ENCODE assay signal across 8 cellular contexts in genomic region chr11:65419460-65419772, GRCh38. TPM values are rescaled to one million over a fixed set of nuclear protein-coding genes. Genes with fewer than 3 reads are reported as not detected.
A peak's percentile ranks its signal among the peaks of the same experiment; 100 is the strongest.
DNase-seq lines count a peak whose midpoint lies in the region; ATAC-seq and TF ChIP-seq lines count a peak whose summit lies in the region.

No MANE protein-coding gene starts in this region.

- H3K4me1 ChIP-seq in hepatocyte (ENCODE audit: insufficient read depth) (peaks cover 48% of the 10 kb centered on the region), smooth muscle cell (ENCODE audit: low read depth) (peaks cover 52% of the 10 kb centered on the region)

- H3K27me3 ChIP-seq in HL-60 (ENCODE audit: insufficient read depth, poor library complexity, severe bottlenecking): no peaks in the 10 kb centered on the region
- H3K27me3 ChIP-seq in hepatocyte: no peaks in the 10 kb centered on the region
- no peaks in the 10 kb centered on the region for H3K27me3 ChIP-seq in smooth muscle cell (ENCODE audit: low read depth)

- H3K36me3 ChIP-seq in hepatocyte (replicated peaks; ENCODE audit: insufficient read depth, low read depth) (no peaks in the 10 kb centered on the region), smooth muscle cell (ENCODE audit: low read depth) (no peaks in the 10 kb centered on the region)

- H3F3A ChIP-seq in smooth muscle cell (ENCODE audit: low read depth): peaks cover 53% of the 10 kb centered on the region

- peak overlapping the region; percentile 98 for H3K4me3 Mint-ChIP-seq in activated T-helper 2 cell treated with anti-CD3 and anti-CD28 coated beads, Interferon-gamma antibody, Interleukin-2, Interleukin-4, amounts not matched to agents 10 μg/mL and 5 μg/mL and 100 μg/mL, durations not matched to agents 14 hours and 24 hours and 36 hours (ENCODE audit: low read depth)

- H3K9me3 Mint-ChIP-seq in activated T-helper 2 cell treated with anti-CD3 and anti-CD28 coated beads, Interferon-gamma antibody, Interleukin-2, Interleukin-4, amounts not matched to agents 10 μg/mL and 5 μg/mL and 100 μg/mL, durations not matched to agents 14 hours and 24 hours and 36 hours: no peaks in the 10 kb centered on the region

- TF ChIP-seq CTCF in HL-60 (IDR thresholded peaks at IDR 0.05; ENCODE audit: insufficient read depth, low read length) (no peak), hepatocyte (IDR thresholded peaks at IDR 0.05; ENCODE audit: poor library complexity) (no peak), smooth muscle cell (IDR thresholded peaks at IDR 0.05; ENCODE audit: borderline replicate concordance, insufficient read depth, poor library complexity, severe bottlenecking) (no peak)

- WGBS in hepatocyte (ENCODE audit: low lambda C conversion rate, missing lambda C conversion rate): 56% methylated on average over 7 of the region's 7 CpGs
- WGBS in smooth muscle cell (ENCODE audit: low lambda C conversion rate): 61% methylated on average over 7 of the region's 7 CpGs

- peaks cover 20% of the 10 kb centered on the region for H3K36me3 Mint-ChIP-seq in activated T-helper 2 cell treated with anti-CD3 and anti-CD28 coated beads, Interferon-gamma antibody, Interleukin-2, Interleukin-4, amounts not matched to agents 10 μg/mL and 5 μg/mL and 100 μg/mL, durations not matched to agents 14 hours and 24 hours and 36 hours (ENCODE audit: low read depth)

- DNase-seq in HL-60 (ENCODE audit: low read depth in 1 of 2, low spot score in 1 of 2) (no peak), hepatocyte (ENCODE audit: low spot score) (no peak), smooth muscle cell (lab: John Stamatoyannopoulos, UW; ENCODE audit: unreplicated experiment) (no peak), NCI-H1048 (lab: John Stamatoyannopoulos, UW) (no peak), hippocampal formation (lab: John Stamatoyannopoulos, UW) (no peak)
- DNase-seq in activated T-helper 2 cell treated with anti-CD3 and anti-CD28 coated beads, Interferon-gamma antibody, Interleukin-2, Interleukin-4, amounts not matched to agents 10 μg/mL and 5 μg/mL and 100 μg/mL, durations not matched to agents 14 hours and 24 hours and 36 hours (ENCODE audit: low spot score): no peak

- no peaks in the 10 kb centered on the region for H3K27me3 Mint-ChIP-seq in activated T-helper 2 cell treated with anti-CD3 and anti-CD28 coated beads, Interferon-gamma antibody, Interleukin-2, Interleukin-4, amounts not matched to agents 10 μg/mL and 5 μg/mL and 100 μg/mL, durations not matched to agents 14 hours and 24 hours and 36 hours (ENCODE audit: low read depth)

- H3K4me3 ChIP-seq in HL-60 (replicated peaks; ENCODE audit: insufficient read depth, low read length): no peak overlapping the region
- peak overlapping the region; percentile 18 for H3K4me3 ChIP-seq in hepatocyte
- H3K4me3 ChIP-seq in smooth muscle cell: peak overlapping the region; percentile 35

- peak overlapping the region; percentile 100 for H3K27ac Mint-ChIP-seq in activated T-helper 2 cell treated with anti-CD3 and anti-CD28 coated beads, Interferon-gamma antibody, Interleukin-2, Interleukin-4, amounts not matched to agents 10 μg/mL and 5 μg/mL and 100 μg/mL, durations not matched to agents 14 hours and 24 hours and 36 hours

- H2AFZ ChIP-seq in hepatocyte (no peak overlapping the region), smooth muscle cell (ENCODE audit: low read depth) (no peak overlapping the region)

- H3K79me2 ChIP-seq in hepatocyte: peaks cover 60% of the 10 kb centered on the region
- peaks cover 48% of the 10 kb centered on the region for H3K79me2 ChIP-seq in smooth muscle cell (ENCODE audit: low read depth)

- intact Hi-C loops in activated T-helper 2 cell treated with anti-CD3 and anti-CD28 coated beads, Interferon-gamma antibody, Interleukin-2, Interleukin-4, amounts not matched to agents 10 μg/mL and 5 μg/mL and 100 μg/mL, durations not matched to agents 14 hours and 24 hours and 36 hours (cut with micrococcal nuclease): loop anchor here (1.0 to 2.0 kb wide), 2 partner anchors 10 to 77 kb away; no protein-coding TSS in a partner anchor

- H4K20me1 ChIP-seq in hepatocyte (ENCODE audit: insufficient read depth, poor library complexity, severe bottlenecking) (peaks cover 16% of the 10 kb centered on the region), smooth muscle cell (ENCODE audit: low read depth) (peaks cover 18% of the 10 kb centered on the region)

- peak overlapping the region; percentile 99 for H3K9ac ChIP-seq in smooth muscle cell (ENCODE audit: low read depth)

- peak overlapping the region; percentile 100 for H3K27ac ChIP-seq in HL-60 (replicated peaks)
- H3K27ac ChIP-seq in hepatocyte: peak overlapping the region; percentile 100
- H3K27ac ChIP-seq in smooth muscle cell (ENCODE audit: low read depth): peak overlapping the region; percentile 100

- H3K9me3 ChIP-seq in hepatocyte (ENCODE audit: low read depth) (no peaks in the 10 kb centered on the region), smooth muscle cell (replicated peaks; ENCODE audit: low read depth) (no peaks in the 10 kb centered on the region)

- H3K9me2 ChIP-seq in hepatocyte (replicated peaks; ENCODE audit: insufficient read depth): no peaks in the 10 kb centered on the region

- H3K4me1 Mint-ChIP-seq in activated T-helper 2 cell treated with anti-CD3 and anti-CD28 coated beads, Interferon-gamma antibody, Interleukin-2, Interleukin-4, amounts not matched to agents 10 μg/mL and 5 μg/mL and 100 μg/mL, durations not matched to agents 14 hours and 24 hours and 36 hours (ENCODE audit: low read depth): peaks cover 39% of the 10 kb centered on the region

- H3K4me2 ChIP-seq in hepatocyte (peak overlapping the region; percentile 91), smooth muscle cell (peak overlapping the region; percentile 99)

- ATAC-seq in HG03571 (IDR thresholded peaks at IDR 0.05; ENCODE audit: unreplicated experiment): no peak
- ATAC-seq in GM18502 (IDR thresholded peaks at IDR 0.05; ENCODE audit: poor library complexity, unreplicated experiment): no peak

RNA-seq across cellular contexts. Expression of gene NEAT1, which starts 3.2 kb away (rescaled TPM):
- 422 and 430 TPM in 2 replicates for total RNA-seq in activated T-helper 2 cell treated with anti-CD3 and anti-CD28 coated beads, Interferon-gamma antibody, Interleukin-2, Interleukin-4, amounts not matched to agents 10 μg/mL and 5 μg/mL and 100 μg/mL, durations not matched to agents 14 hours and 24 hours and 36 hours
- total RNA-seq in hepatocyte (104 and 130 TPM in 2 replicates), smooth muscle cell (142 and 155 TPM in 2 replicates)
- polyA plus RNA-seq in hepatocyte (168 and 209 TPM in 2 replicates), smooth muscle cell (14.9 and 84.6 TPM in 2 replicates)

RNA-seq across cellular contexts. Expression of gene FRMD8, which starts 33.0 kb away (rescaled TPM):
- total RNA-seq in activated T-helper 2 cell treated with anti-CD3 and anti-CD28 coated beads, Interferon-gamma antibody, Interleukin-2, Interleukin-4, amounts not matched to agents 10 μg/mL and 5 μg/mL and 100 μg/mL, durations not matched to agents 14 hours and 24 hours and 36 hours: 39.7 and 39.8 TPM in 2 replicates
- total RNA-seq in hepatocyte (20.8 and 25.7 TPM in 2 replicates), smooth muscle cell (16.7 and 19.1 TPM in 2 replicates)
- polyA plus RNA-seq in hepatocyte (22.2 and 31.0 TPM in 2 replicates), smooth muscle cell (37.8 and 40.8 TPM in 2 replicates)

RNA-seq across cellular contexts. Expression of gene SLC25A45, which starts 37.0 kb away (rescaled TPM):
- total RNA-seq in activated T-helper 2 cell treated with anti-CD3 and anti-CD28 coated beads, Interferon-gamma antibody, Interleukin-2, Interleukin-4, amounts not matched to agents 10 μg/mL and 5 μg/mL and 100 μg/mL, durations not matched to agents 14 hours and 24 hours and 36 hours: 14.6 and 16.3 TPM in 2 replicates
- 4.9 and 8.8 TPM in 2 replicates for total RNA-seq in hepatocyte
- polyA plus RNA-seq in hepatocyte: 13.9 and 20.3 TPM in 2 replicates
- total RNA-seq in smooth muscle cell: 0.81 and 2.2 TPM in 2 replicates
- polyA plus RNA-seq in smooth muscle cell: 3.4 and 7.7 TPM in 2 replicates
